In genomic region chr7:142855401-142855743, GRCh38 we compare ENCODE assay signal across 9 cellular contexts. TPM values are rescaled to one million over a fixed set of nuclear protein-coding genes. Genes with fewer than 3 reads are reported as not detected.
A peak's percentile ranks its signal among the peaks of the same experiment; 100 is the strongest.
DNase-seq lines count a peak whose midpoint lies in the region; ATAC-seq and TF ChIP-seq lines count a peak whose summit lies in the region.
"Had no signal": no experiment of that assay in that cellular context is flagged by ENCODE, and none has a peak within 500 bp of the region (broad histone marks: within the 10 kb centered on the region; RNA-seq: fewer than 3 reads in every experiment).

No MANE protein-coding gene starts in this region.

- TF ChIP-seq CTCF in GM12872 (IDR thresholded peaks at IDR 0.05; ENCODE audit: insufficient read depth, low read depth, low read length) (peak; percentile 38), nephron progenitor cell (IDR thresholded peaks at IDR 0.05) (no peak)

- H3K4me3 ChIP-seq in Jurkat, Clone E6-1 (ENCODE audit: low read length): peak overlapping the region; percentile 89

- H3K9me3 Mint-ChIP-seq in dendritic cell treated with granulocyte-macrophage colony-stimulating factor and Interleukin-4, amounts not matched to agents 40 ng/mL and 50 ng/mL, for 4 days: no peaks in the 10 kb centered on the region
- H3K9me3 Mint-ChIP-seq in nephron progenitor cell: no peaks in the 10 kb centered on the region

- H3K27ac Mint-ChIP-seq in dendritic cell treated with granulocyte-macrophage colony-stimulating factor and Interleukin-4, amounts not matched to agents 40 ng/mL and 50 ng/mL, for 4 days: peak overlapping the region; percentile 22
- H3K27ac Mint-ChIP-seq in nephron progenitor cell: no peak overlapping the region

- peaks cover 9% of the 10 kb centered on the region for H3K36me3 Mint-ChIP-seq in dendritic cell treated with granulocyte-macrophage colony-stimulating factor and Interleukin-4, amounts not matched to agents 40 ng/mL and 50 ng/mL, for 4 days (ENCODE audit: low read depth)
- no peaks in the 10 kb centered on the region for H3K36me3 Mint-ChIP-seq in nephron progenitor cell (ENCODE audit: low read depth)

- ATAC-seq in GM21381 (IDR thresholded peaks at IDR 0.05; ENCODE audit: unreplicated experiment): no peak

- H3K4me3 Mint-ChIP-seq in dendritic cell treated with granulocyte-macrophage colony-stimulating factor and Interleukin-4, amounts not matched to agents 40 ng/mL and 50 ng/mL, for 4 days: peak overlapping the region; percentile 84
- H3K4me3 Mint-ChIP-seq in nephron progenitor cell: peak overlapping the region; percentile 77

- no peak for DNase-seq in Jurkat, Clone E6-1 (ENCODE audit: low read depth, low spot score)
- no peak for DNase-seq in nephron progenitor cell
- no peak for DNase-seq in mesenteric fat pad (ENCODE audit: low spot score)
- no peak for DNase-seq in posterior vena cava (ENCODE audit: low spot score)
- no peak for DNase-seq in NCI-H526 (lab: John Stamatoyannopoulos, UW)

- intact Hi-C loops in dendritic cell treated with granulocyte-macrophage colony-stimulating factor and Interleukin-4, amounts not matched to agents 40 ng/mL and 50 ng/mL, for 4 days (cut with micrococcal nuclease): loop anchor here (10.0 kb wide), 1 partner anchor 359 kb away; no protein-coding TSS in a partner anchor
- intact Hi-C loops in posterior vena cava (cut with DNase I): loop anchor here (10.0 kb wide), 1 partner anchor 359 kb away; no protein-coding TSS in a partner anchor

- H3K4me1 Mint-ChIP-seq in dendritic cell treated with granulocyte-macrophage colony-stimulating factor and Interleukin-4, amounts not matched to agents 40 ng/mL and 50 ng/mL, for 4 days (ENCODE audit: low read depth): peaks cover 28% of the 10 kb centered on the region
- H3K4me1 Mint-ChIP-seq in nephron progenitor cell: peaks cover 19% of the 10 kb centered on the region

- H3K27me3 Mint-ChIP-seq in dendritic cell treated with granulocyte-macrophage colony-stimulating factor and Interleukin-4, amounts not matched to agents 40 ng/mL and 50 ng/mL, for 4 days: peaks cover 8% of the 10 kb centered on the region
- H3K27me3 Mint-ChIP-seq in nephron progenitor cell (ENCODE audit: low read depth, poor library complexity): peaks cover 31% of the 10 kb centered on the region

RNA-seq across cellular contexts. Expression of gene EPHB6, which starts 0.5 kb away (rescaled TPM):
- 34.2 TPM for polyA plus RNA-seq in Jurkat, Clone E6-1 (2012; ENCODE audit: insufficient read depth, insufficient read length)
- total RNA-seq in mesenteric fat pad (6.3 TPM), posterior vena cava (10 to 100 TPM; 11.9 to 33.5 TPM)
- total RNA-seq: M059J had no signal

RNA-seq across cellular contexts. Expression of gene TRPV6, which starts 30.2 kb away (rescaled TPM):
- polyA plus RNA-seq in Jurkat, Clone E6-1 (2012; ENCODE audit: insufficient read depth, insufficient read length): not detected
- not detected for total RNA-seq in mesenteric fat pad
- not detected for total RNA-seq in posterior vena cava
- total RNA-seq: M059J had no signal
